Comparison of ENCODE assay signal across 9 cellular contexts in the genomic region with DNA sequence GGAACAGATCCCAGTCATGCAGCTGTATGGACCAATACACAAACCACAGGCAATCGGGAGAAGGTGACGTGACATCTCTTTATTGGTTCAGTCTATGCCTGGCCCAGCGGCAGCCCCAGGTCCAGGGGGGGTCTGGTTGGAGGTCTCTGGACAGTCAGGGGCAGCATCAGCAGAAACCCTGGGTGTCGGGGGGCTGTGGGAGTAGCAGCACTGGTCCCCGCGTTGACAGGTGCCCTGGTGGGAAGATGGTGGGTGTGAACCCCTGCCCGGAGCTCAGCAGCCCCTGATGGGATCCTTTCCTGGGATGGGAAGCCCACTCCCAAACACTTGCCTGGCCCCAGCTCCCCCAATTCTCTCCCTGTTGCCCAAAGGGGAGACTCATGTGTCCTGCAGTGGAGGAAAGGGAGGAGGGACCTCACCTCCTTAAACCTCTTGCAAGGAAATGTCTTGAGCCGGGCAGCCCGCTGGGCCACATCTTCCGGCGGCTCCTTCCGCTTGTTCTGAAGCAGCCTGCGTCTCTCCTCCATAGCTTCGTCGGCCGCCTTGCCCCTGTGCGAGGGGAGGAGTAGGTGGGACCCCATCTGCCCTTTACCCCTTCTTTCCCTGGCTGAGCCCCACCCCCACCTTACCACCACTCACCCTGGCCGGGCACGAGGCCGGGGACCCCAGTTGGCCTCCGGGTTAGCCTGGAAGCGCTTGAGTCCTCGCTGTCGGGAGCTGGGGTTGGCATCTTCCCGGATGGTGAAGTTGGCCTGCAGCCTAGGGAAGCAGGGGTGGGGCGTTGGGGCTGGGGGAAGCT. TPM values are rescaled to one million over a fixed set of nuclear protein-coding genes. Genes with fewer than 3 reads are reported as not detected.
DNase-seq lines count a peak whose midpoint lies in the region; ATAC-seq and TF ChIP-seq lines count a peak whose summit lies in the region.
"Had no signal": no experiment of that assay in that cellular context is flagged by ENCODE, and none has a peak within 500 bp of the region (broad histone marks: within the 10 kb centered on the region; RNA-seq: fewer than 3 reads in every experiment).

No MANE protein-coding gene starts in this region.

- H3K4me1 ChIP-seq in mucosa of stomach (ENCODE audit: control insufficient read depth, insufficient read depth, low read length) = peaks cover 21% of the 10 kb centered on the region

- intact Hi-C loops in CD4-positive, alpha-beta T cell (cut with DNase I, micrococcal nuclease) = no loop called here
- intact Hi-C loops in activated T-helper 2 cell treated with anti-CD3 and anti-CD28 coated beads, Interferon-gamma antibody, Interleukin-2, Interleukin-4, amounts not matched to agents 10 μg/mL and 5 μg/mL and 100 μg/mL, durations not matched to agents 14 hours and 24 hours and 36 hours (cut with micrococcal nuclease) = loop anchor here (1.0 to 5.0 kb wide), 2 partner anchors 11 to 157 kb away; a partner anchor contains a TSS

- peak; percentile 25 for ATAC-seq in CD4-positive, alpha-beta T cell (ENCODE audit: poor library complexity)
- ATAC-seq in HG02571 (IDR thresholded peaks at IDR 0.05; ENCODE audit: unreplicated experiment) = peak; percentile 11
- ATAC-seq in HG02973 (IDR thresholded peaks at IDR 0.05; ENCODE audit: unreplicated experiment) = no peak
- ATAC-seq in HG03354 (IDR thresholded peaks at IDR 0.05; ENCODE audit: poor library complexity, severe bottlenecking, unreplicated experiment) = no peak

- no peaks in the 10 kb centered on the region for H3K36me3 ChIP-seq in mucosa of stomach (ENCODE audit: control insufficient read depth, insufficient read depth, low read length)

- no peak overlapping the region for H3K4me3 ChIP-seq in mucosa of stomach (ENCODE audit: low read length)

- H3K4me3 Mint-ChIP-seq in CD4-positive, alpha-beta T cell = peak overlapping the region; percentile 93
- peak overlapping the region; percentile 92 for H3K4me3 Mint-ChIP-seq in activated T-helper 2 cell treated with anti-CD3 and anti-CD28 coated beads, Interferon-gamma antibody, Interleukin-2, Interleukin-4, amounts not matched to agents 10 μg/mL and 5 μg/mL and 100 μg/mL, durations not matched to agents 14 hours and 24 hours and 36 hours (ENCODE audit: low read depth)
- H3K4me3 Mint-ChIP-seq in progenitor cell of endocrine pancreas (ENCODE audit: low read depth) = no peak overlapping the region

- no peaks in the 10 kb centered on the region for H3K27me3 Mint-ChIP-seq in CD4-positive, alpha-beta T cell
- H3K27me3 Mint-ChIP-seq in activated T-helper 2 cell treated with anti-CD3 and anti-CD28 coated beads, Interferon-gamma antibody, Interleukin-2, Interleukin-4, amounts not matched to agents 10 μg/mL and 5 μg/mL and 100 μg/mL, durations not matched to agents 14 hours and 24 hours and 36 hours (ENCODE audit: low read depth) = no peaks in the 10 kb centered on the region
- peaks cover 10% of the 10 kb centered on the region for H3K27me3 Mint-ChIP-seq in progenitor cell of endocrine pancreas

- H3K9me3 Mint-ChIP-seq in CD4-positive, alpha-beta T cell = no peaks in the 10 kb centered on the region
- no peaks in the 10 kb centered on the region for H3K9me3 Mint-ChIP-seq in activated T-helper 2 cell treated with anti-CD3 and anti-CD28 coated beads, Interferon-gamma antibody, Interleukin-2, Interleukin-4, amounts not matched to agents 10 μg/mL and 5 μg/mL and 100 μg/mL, durations not matched to agents 14 hours and 24 hours and 36 hours
- no peaks in the 10 kb centered on the region for H3K9me3 Mint-ChIP-seq in progenitor cell of endocrine pancreas (ENCODE audit: low read depth)

- peaks cover 32% of the 10 kb centered on the region for H3K4me1 Mint-ChIP-seq in CD4-positive, alpha-beta T cell (ENCODE audit: low read depth)
- peaks cover 18% of the 10 kb centered on the region for H3K4me1 Mint-ChIP-seq in activated T-helper 2 cell treated with anti-CD3 and anti-CD28 coated beads, Interferon-gamma antibody, Interleukin-2, Interleukin-4, amounts not matched to agents 10 μg/mL and 5 μg/mL and 100 μg/mL, durations not matched to agents 14 hours and 24 hours and 36 hours (ENCODE audit: low read depth)
- H3K4me1 Mint-ChIP-seq in progenitor cell of endocrine pancreas (ENCODE audit: low read depth) = no peaks in the 10 kb centered on the region

- CTCF ChIA-PET in CD4-positive, alpha-beta T cell (lab: Charles Lee) = interaction anchor here (0.7 to 3.6 kb wide), 15 partner anchors 10 to 158 kb away, joined by 3 to 27 read pairs (median 6); a partner anchor contains a TSS

- DNase-seq in CD4-positive, alpha-beta T cell = peak in 1 of 10 experiments; percentile 30
- DNase-seq in activated T-helper 2 cell treated with anti-CD3 and anti-CD28 coated beads, Interferon-gamma antibody, Interleukin-2, Interleukin-4, amounts not matched to agents 10 μg/mL and 5 μg/mL and 100 μg/mL, durations not matched to agents 14 hours and 24 hours and 36 hours (ENCODE audit: low spot score) = no peak
- DNase-seq in progenitor cell of endocrine pancreas (ENCODE audit: low spot score, unreplicated experiment) (no peak), OCI-M1 (lab: John Stamatoyannopoulos, UW) (no peak)

- TF ChIP-seq CTCF in CD4-positive, alpha-beta T cell (IDR thresholded peaks at IDR 0.05) = peak; percentile 16
- no peak for TF ChIP-seq CTCF in progenitor cell of endocrine pancreas (IDR thresholded peaks at IDR 0.05; ENCODE audit: unreplicated experiment)

- peak overlapping the region; percentile 89 for H3K27ac Mint-ChIP-seq in CD4-positive, alpha-beta T cell
- H3K27ac Mint-ChIP-seq in activated T-helper 2 cell treated with anti-CD3 and anti-CD28 coated beads, Interferon-gamma antibody, Interleukin-2, Interleukin-4, amounts not matched to agents 10 μg/mL and 5 μg/mL and 100 μg/mL, durations not matched to agents 14 hours and 24 hours and 36 hours = peak overlapping the region; percentile 95
- H3K27ac Mint-ChIP-seq in progenitor cell of endocrine pancreas = no peak overlapping the region

- POLR2A ChIA-PET in CD4-positive, alpha-beta T cell (lab: Charles Lee) = interaction anchor here (0.7 to 3.5 kb wide), 12 partner anchors 10 to 322 kb away, joined by 3 to 34 read pairs (median 8); a partner anchor contains a TSS

- no peaks in the 10 kb centered on the region for H3K27me3 ChIP-seq in CD4-positive, alpha-beta T cell (ENCODE audit: control insufficient read depth, insufficient read depth, low read length)
- no peaks in the 10 kb centered on the region for H3K27me3 ChIP-seq in mucosa of stomach (ENCODE audit: control insufficient read depth, insufficient read depth, low read length)

- H3K9ac ChIP-seq in mucosa of stomach (ENCODE audit: low read length) = peak overlapping the region; percentile 31

- H3K27ac ChIP-seq in CD4-positive, alpha-beta T cell (ENCODE audit: low read depth, low read length) = peak overlapping the region; percentile 66

- H3K9me3 ChIP-seq in CD4-positive, alpha-beta T cell (ENCODE audit: control insufficient read depth, low read length) = no peaks in the 10 kb centered on the region
- H3K9me3 ChIP-seq in mucosa of stomach (ENCODE audit: control insufficient read depth, low read length) = no peaks in the 10 kb centered on the region

- H3K36me3 Mint-ChIP-seq in CD4-positive, alpha-beta T cell (ENCODE audit: low read depth) = peaks cover 14% of the 10 kb centered on the region
- peaks cover 22% of the 10 kb centered on the region for H3K36me3 Mint-ChIP-seq in activated T-helper 2 cell treated with anti-CD3 and anti-CD28 coated beads, Interferon-gamma antibody, Interleukin-2, Interleukin-4, amounts not matched to agents 10 μg/mL and 5 μg/mL and 100 μg/mL, durations not matched to agents 14 hours and 24 hours and 36 hours (ENCODE audit: low read depth)
- H3K36me3 Mint-ChIP-seq in progenitor cell of endocrine pancreas (ENCODE audit: insufficient read depth) = peaks cover 2% of the 10 kb centered on the region

RNA-seq across cellular contexts. Expression of a gene that starts 2.4 kb away (rescaled TPM):
- 1 to 10 TPM; 1.9 to 2.1 TPM for total RNA-seq in CD4-positive, alpha-beta T cell
- total RNA-seq in activated T-helper 2 cell treated with anti-CD3 and anti-CD28 coated beads, Interferon-gamma antibody, Interleukin-2, Interleukin-4, amounts not matched to agents 10 μg/mL and 5 μg/mL and 100 μg/mL, durations not matched to agents 14 hours and 24 hours and 36 hours = 5.5 and 5.6 TPM in 2 replicates
- 0.47 and 0.50 TPM in 2 replicates for total RNA-seq in progenitor cell of endocrine pancreas
- total RNA-seq: G401 had no signal

RNA-seq across cellular contexts. Expression of a gene that starts 11.5 kb away (rescaled TPM):
- 10 to 100 TPM; 60.5 to 63.4 TPM for total RNA-seq in CD4-positive, alpha-beta T cell
- total RNA-seq in activated T-helper 2 cell treated with anti-CD3 and anti-CD28 coated beads, Interferon-gamma antibody, Interleukin-2, Interleukin-4, amounts not matched to agents 10 μg/mL and 5 μg/mL and 100 μg/mL, durations not matched to agents 14 hours and 24 hours and 36 hours = 112 and 116 TPM in 2 replicates
- total RNA-seq in progenitor cell of endocrine pancreas = 51.5 and 52.4 TPM in 2 replicates

RNA-seq across cellular contexts. Expression of a gene that starts 13.0 kb away (rescaled TPM):
- total RNA-seq in CD4-positive, alpha-beta T cell = 10 to 100 TPM; 13.0 to 13.5 TPM
- total RNA-seq in activated T-helper 2 cell treated with anti-CD3 and anti-CD28 coated beads, Interferon-gamma antibody, Interleukin-2, Interleukin-4, amounts not matched to agents 10 μg/mL and 5 μg/mL and 100 μg/mL, durations not matched to agents 14 hours and 24 hours and 36 hours = 117 and 132 TPM in 2 replicates
- 92.3 and 103 TPM in 2 replicates for total RNA-seq in progenitor cell of endocrine pancreas

RNA-seq across cellular contexts. Expression of a gene that starts 45.1 kb away (rescaled TPM):
- 10 to 100 TPM; 40.9 to 43.9 TPM for total RNA-seq in CD4-positive, alpha-beta T cell
- total RNA-seq in activated T-helper 2 cell treated with anti-CD3 and anti-CD28 coated beads, Interferon-gamma antibody, Interleukin-2, Interleukin-4, amounts not matched to agents 10 μg/mL and 5 μg/mL and 100 μg/mL, durations not matched to agents 14 hours and 24 hours and 36 hours = 68.9 and 69.1 TPM in 2 replicates
- 49.2 and 55.9 TPM in 2 replicates for total RNA-seq in progenitor cell of endocrine pancreas

RNA-seq across cellular contexts. Expression of a gene that starts 45.2 kb away (rescaled TPM):
- total RNA-seq in CD4-positive, alpha-beta T cell = 100 to 1,000 TPM; 254 to 255 TPM
- 140 and 143 TPM in 2 replicates for total RNA-seq in activated T-helper 2 cell treated with anti-CD3 and anti-CD28 coated beads, Interferon-gamma antibody, Interleukin-2, Interleukin-4, amounts not matched to agents 10 μg/mL and 5 μg/mL and 100 μg/mL, durations not matched to agents 14 hours and 24 hours and 36 hours
- total RNA-seq in progenitor cell of endocrine pancreas = 88.4 and 93.4 TPM in 2 replicates

Comparison
In these comparisons a context has a peak if more than half of its experiments do, and no peak if none do; other contexts are left out.
1. ATAC-seq: peak in CD4-positive, alpha-beta T cell (single experiment) and HG02571 (single experiment); none in HG02973 (single experiment) and HG03354 (single experiment).